ENCODE assay signal across 8 cellular contexts in genomic region chr9:107243757-107244156, GRCh38. TPM values are rescaled to one million over a fixed set of nuclear protein-coding genes. Genes with fewer than 3 reads are reported as not detected.
DNase-seq lines count a peak whose midpoint lies in the region; ATAC-seq and TF ChIP-seq lines count a peak whose summit lies in the region.
"Had no signal": no experiment of that assay in that cellular context is flagged by ENCODE, and none has a peak within 500 bp of the region (broad histone marks: within the 10 kb centered on the region; RNA-seq: fewer than 3 reads in every experiment).

No MANE protein-coding gene starts in this region.

- H3K9me3 Mint-ChIP-seq in stimulated activated memory B cell treated with anti-CD40 and anti-IgM and Interleukin-4, amounts not matched to agents 10 μg/mL and 1 μg/mL and 100 μg/mL, for 72 hours: no peaks in the 10 kb centered on the region

- peak overlapping the region in 3 of 4 donors; percentile 1 to 58 (median 57) for H3K27ac ChIP-seq in esophagus squamous epithelium
- H3K27ac ChIP-seq: SK-N-MC had no signal

- peaks cover 23% of the 10 kb centered on the region for H3K4me1 Mint-ChIP-seq in stimulated activated memory B cell treated with anti-CD40 and anti-IgM and Interleukin-4, amounts not matched to agents 10 μg/mL and 1 μg/mL and 100 μg/mL, for 72 hours

- H3K4me1 ChIP-seq in esophagus squamous epithelium: peaks cover 0 to 32% (median 3%) of the 10 kb centered on the region in 3 donors

- H3K36me3 Mint-ChIP-seq in stimulated activated memory B cell treated with anti-CD40 and anti-IgM and Interleukin-4, amounts not matched to agents 10 μg/mL and 1 μg/mL and 100 μg/mL, for 72 hours: no peaks in the 10 kb centered on the region

- H3K36me3 ChIP-seq in esophagus squamous epithelium: no peaks in the 10 kb centered on the region

- no peak for TF ChIP-seq POLR2A in esophagus squamous epithelium (IDR thresholded peaks at IDR 0.05)

- H3K4me3 ChIP-seq in esophagus squamous epithelium: no peak overlapping the region
- H3K4me3 ChIP-seq: SK-N-MC had no signal

- no peaks in the 10 kb centered on the region for H3K9me3 ChIP-seq in esophagus squamous epithelium

- H3K4me3 Mint-ChIP-seq in stimulated activated memory B cell treated with anti-CD40 and anti-IgM and Interleukin-4, amounts not matched to agents 10 μg/mL and 1 μg/mL and 100 μg/mL, for 72 hours: no peak overlapping the region

- ATAC-seq in GM18907 (IDR thresholded peaks at IDR 0.05; ENCODE audit: unreplicated experiment): peak; percentile 80
- peak; percentile 68 for ATAC-seq in HG03095 (IDR thresholded peaks at IDR 0.05; ENCODE audit: unreplicated experiment)
- peak; percentile 76 for ATAC-seq in stimulated activated memory B cell treated with anti-CD40 and anti-IgM and Interleukin-4, amounts not matched to agents 10 μg/mL and 1 μg/mL and 100 μg/mL, for 72 hours

- intact Hi-C loops in esophagus squamous epithelium (cut with DNase I): no loop called here

- DNase-seq in SHP77 treated with DMSO at 0.1 percent for 48 hours (lab: John Stamatoyannopoulos, UW): peak; percentile 42
- DNase-seq in esophagus squamous epithelium (lab: John Stamatoyannopoulos, UW): no peak
- no peak for DNase-seq in NCI-H187 treated with DMSO at 0.1 percent for 48 hours (lab: John Stamatoyannopoulos, UW)
- no peak for DNase-seq in NCI-H526 treated with DMSO at 0.1 percent for 48 hours (lab: John Stamatoyannopoulos, UW)

- peak overlapping the region; percentile 11 for H3K27ac Mint-ChIP-seq in stimulated activated memory B cell treated with anti-CD40 and anti-IgM and Interleukin-4, amounts not matched to agents 10 μg/mL and 1 μg/mL and 100 μg/mL, for 72 hours

- WGBS in esophagus squamous epithelium, 2 donors: 18 to 37% methylated on average over 5 of the region's 5 CpGs

- TF ChIP-seq CTCF in esophagus squamous epithelium (IDR thresholded peaks at IDR 0.05): no peak

- no peaks in the 10 kb centered on the region for H3K27me3 ChIP-seq in esophagus squamous epithelium

- no peaks in the 10 kb centered on the region for H3K27me3 Mint-ChIP-seq in stimulated activated memory B cell treated with anti-CD40 and anti-IgM and Interleukin-4, amounts not matched to agents 10 μg/mL and 1 μg/mL and 100 μg/mL, for 72 hours

RNA-seq across cellular contexts. Expression of gene RAD23B, which starts 39.3 kb away (rescaled TPM):
- 10 to 100 TPM; 69.8 to 94.4 (median 74.4) TPM for total RNA-seq in esophagus squamous epithelium
